In genomic region chr17:58308173-58308984, GRCh38 we compare ENCODE assay signal across 8 cellular contexts. TPM values are rescaled to one million over a fixed set of nuclear protein-coding genes. Genes with fewer than 3 reads are reported as not detected.
DNase-seq lines count a peak whose midpoint lies in the region; ATAC-seq and TF ChIP-seq lines count a peak whose summit lies in the region.

No MANE protein-coding gene starts in this region.

- intact Hi-C loops in A673 (cut with micrococcal nuclease; ENCODE audit: unreplicated experiment) (no loop called here), adrenal gland (cut with DNase I) (loop anchor here in 1 of 2 donors (5.0 kb wide), 1 partner anchor 44 kb away; the partner anchor contains the start of gene SUPT4H1)

- no peak overlapping the region for H3K4me3 ChIP-seq in A673 (ENCODE audit: low read depth, low read length, poor library complexity, severe bottlenecking)
- H3K4me3 ChIP-seq in adrenal gland = no peak overlapping the region

- H3K27ac ChIP-seq in A673 (ENCODE audit: low read depth, low read length, poor library complexity, severe bottlenecking) (no peak overlapping the region), adrenal gland (no peak overlapping the region)

- DNase-seq in A673 (ENCODE audit: low spot score) (no peak), adrenal gland (peak in 4 of 7 donors; percentile 12 to 40 (median 18)), left lobe of liver (ENCODE audit: low spot score) (no peak), AG08396 (ENCODE audit: low spot score) (no peak), SIG-M5 treated with dmso at 0.1 percent for 504 hours (lab: John Stamatoyannopoulos, UW; ENCODE audit: unreplicated experiment) (no peak), pons (ENCODE audit: low spot score) (no peak)

- peak; percentile 42 for ATAC-seq in left lobe of liver
- no peak for ATAC-seq in HG03565 (IDR thresholded peaks at IDR 0.05; ENCODE audit: unreplicated experiment)

- TF ChIP-seq CTCF in A673 (conservative IDR thresholded peaks at IDR 0.05; ENCODE audit: low read depth, low read length) (peak; percentile 37), GM12872 (IDR thresholded peaks at IDR 0.05; ENCODE audit: insufficient read depth, low read depth, low read length) (peak; percentile 29; the same call in 1 of the 3 replicates), adrenal gland (IDR thresholded peaks at IDR 0.05) (peak in 2 of 6 experiments; percentile 23 to 25)

- BruUV-seq in A673 (replicated peaks; lab: Mats Ljungman, UMichigan) = no TSS peak

- CTCF ChIA-PET in A673 (lab: Charles Lee) = interaction anchor here (1.2 kb wide), 1 partner anchor 109 kb away, joined by 3 read pairs; the partner anchor contains the start of gene RNF43

- no peaks in the 10 kb centered on the region for H3K9me3 ChIP-seq in A673 (ENCODE audit: low read depth, low read length, poor library complexity, severe bottlenecking)
- no peaks in the 10 kb centered on the region for H3K9me3 ChIP-seq in adrenal gland (replicated peaks in 1 of 3)

- no peaks in the 10 kb centered on the region for H3K36me3 ChIP-seq in A673 (ENCODE audit: insufficient read depth, low read length, poor library complexity, severe bottlenecking)
- no peaks in the 10 kb centered on the region for H3K36me3 ChIP-seq in adrenal gland (replicated peaks in 1 of 2)

- TF ChIP-seq POLR2A in adrenal gland (IDR thresholded peaks at IDR 0.05) = no peak

- no peaks in the 10 kb centered on the region for H3K27me3 ChIP-seq in A673 (replicated peaks; ENCODE audit: insufficient read depth, low read depth, low read length, poor library complexity)
- H3K27me3 ChIP-seq in adrenal gland = no peaks in the 10 kb centered on the region

- WGBS in adrenal gland, 4 donors = 71 to 85% (median 80%) methylated on average over 18 to 32 of the region's 32 CpGs

- H3K4me1 ChIP-seq in A673 (ENCODE audit: insufficient read depth, low read length, poor library complexity, severe bottlenecking) = peaks cover 2% of the 10 kb centered on the region
- no peaks in the 10 kb centered on the region for H3K4me1 ChIP-seq in adrenal gland (replicated peaks in 1 of 2)

- POLR2A ChIA-PET in A673 (lab: Charles Lee; ENCODE audit: low non-redundant PET) = no interaction called here

RNA-seq across cellular contexts. Expression of gene TSPOAP1, which starts 20.2 kb away (rescaled TPM):
- total RNA-seq in A673 (2021) (0.21 and 0.24 TPM in 2 replicates), adrenal gland (10 to 100 TPM in 7 of 8 donors, 1 to 10 TPM in 1; 7.1 to 57.8 (median 22.3) TPM), left lobe of liver (6.5 TPM)
- 100 to 1,000 TPM in 1 of 3 donors, 10 to 100 TPM in 1, 1 to 10 TPM in 1; 4.7 to 140 (median 96.6) TPM for polyA plus RNA-seq in adrenal gland

RNA-seq across cellular contexts. Expression of gene MPO, which starts 27.6 kb away (rescaled TPM):
- total RNA-seq in A673 (2021) (not detected in 2 replicates), adrenal gland (under 1 TPM in 6 of 8 donors, not detected in 2; 0.19 to 0.79 (median 0.38) TPM), left lobe of liver (0.43 TPM)
- polyA plus RNA-seq in adrenal gland = under 1 TPM in 2 of 3 donors, not detected in 1; 0.13 to 0.24 TPM

RNA-seq across cellular contexts. Expression of gene SUPT4H1, which starts 43.6 kb away (rescaled TPM):
- 93.1 and 106 TPM in 2 replicates for total RNA-seq in A673 (2021)
- 100 to 1,000 TPM in 2 of 8 donors, 10 to 100 TPM in 6; 65.5 to 118 (median 90.3) TPM for total RNA-seq in adrenal gland
- 100 to 1,000 TPM in 1 of 3 donors, 10 to 100 TPM in 2; 58.6 to 178 (median 60.8) TPM for polyA plus RNA-seq in adrenal gland
- 40.0 TPM for total RNA-seq in left lobe of liver

Comparison
In these comparisons a context has a peak if more than half of its experiments do, and no peak if none do; other contexts are left out.
1. DNase-seq: peak in adrenal gland (4 of 7); none in A673 (single experiment), left lobe of liver (single experiment), AG08396 (single experiment), SIG-M5 treated with dmso at 0.1 percent for 504 hours (single experiment) and pons (single experiment).